Comparison of ENCODE assay signal across 1 cellular context in the genomic region with DNA sequence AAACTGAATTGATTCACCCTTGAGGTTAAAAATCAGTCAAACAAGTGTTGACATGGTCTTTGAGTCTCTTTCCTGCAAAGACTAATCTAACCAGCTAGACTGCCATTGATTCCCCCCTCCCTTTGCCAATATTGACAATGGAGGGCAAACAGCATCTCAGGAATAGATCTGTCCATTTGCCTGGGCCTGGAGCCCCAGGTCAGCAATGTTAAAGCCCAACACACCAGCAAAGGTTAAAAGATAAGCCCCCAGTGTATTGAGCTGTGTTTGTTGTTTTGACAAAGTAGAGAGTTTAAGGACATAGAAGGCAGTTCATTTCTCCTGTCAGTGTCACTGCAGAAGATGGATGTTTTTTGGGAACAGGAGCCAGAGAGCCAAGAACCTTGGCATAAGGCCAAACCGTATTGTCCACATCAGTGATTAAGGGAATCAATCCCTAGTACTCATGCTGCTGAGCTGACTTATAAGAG.
A peak's percentile ranks its signal among the peaks of the same experiment; 100 is the strongest.
TF ChIP-seq lines count a peak whose summit lies in the region.

No MANE protein-coding gene starts in this region.

TF ChIP-seq in HepG2, 621 proteins besides CTCF, POLR2A, EP300 and RAD21 (continued from another document and continues in another):
- TF ChIP-seq, protein P1, sequence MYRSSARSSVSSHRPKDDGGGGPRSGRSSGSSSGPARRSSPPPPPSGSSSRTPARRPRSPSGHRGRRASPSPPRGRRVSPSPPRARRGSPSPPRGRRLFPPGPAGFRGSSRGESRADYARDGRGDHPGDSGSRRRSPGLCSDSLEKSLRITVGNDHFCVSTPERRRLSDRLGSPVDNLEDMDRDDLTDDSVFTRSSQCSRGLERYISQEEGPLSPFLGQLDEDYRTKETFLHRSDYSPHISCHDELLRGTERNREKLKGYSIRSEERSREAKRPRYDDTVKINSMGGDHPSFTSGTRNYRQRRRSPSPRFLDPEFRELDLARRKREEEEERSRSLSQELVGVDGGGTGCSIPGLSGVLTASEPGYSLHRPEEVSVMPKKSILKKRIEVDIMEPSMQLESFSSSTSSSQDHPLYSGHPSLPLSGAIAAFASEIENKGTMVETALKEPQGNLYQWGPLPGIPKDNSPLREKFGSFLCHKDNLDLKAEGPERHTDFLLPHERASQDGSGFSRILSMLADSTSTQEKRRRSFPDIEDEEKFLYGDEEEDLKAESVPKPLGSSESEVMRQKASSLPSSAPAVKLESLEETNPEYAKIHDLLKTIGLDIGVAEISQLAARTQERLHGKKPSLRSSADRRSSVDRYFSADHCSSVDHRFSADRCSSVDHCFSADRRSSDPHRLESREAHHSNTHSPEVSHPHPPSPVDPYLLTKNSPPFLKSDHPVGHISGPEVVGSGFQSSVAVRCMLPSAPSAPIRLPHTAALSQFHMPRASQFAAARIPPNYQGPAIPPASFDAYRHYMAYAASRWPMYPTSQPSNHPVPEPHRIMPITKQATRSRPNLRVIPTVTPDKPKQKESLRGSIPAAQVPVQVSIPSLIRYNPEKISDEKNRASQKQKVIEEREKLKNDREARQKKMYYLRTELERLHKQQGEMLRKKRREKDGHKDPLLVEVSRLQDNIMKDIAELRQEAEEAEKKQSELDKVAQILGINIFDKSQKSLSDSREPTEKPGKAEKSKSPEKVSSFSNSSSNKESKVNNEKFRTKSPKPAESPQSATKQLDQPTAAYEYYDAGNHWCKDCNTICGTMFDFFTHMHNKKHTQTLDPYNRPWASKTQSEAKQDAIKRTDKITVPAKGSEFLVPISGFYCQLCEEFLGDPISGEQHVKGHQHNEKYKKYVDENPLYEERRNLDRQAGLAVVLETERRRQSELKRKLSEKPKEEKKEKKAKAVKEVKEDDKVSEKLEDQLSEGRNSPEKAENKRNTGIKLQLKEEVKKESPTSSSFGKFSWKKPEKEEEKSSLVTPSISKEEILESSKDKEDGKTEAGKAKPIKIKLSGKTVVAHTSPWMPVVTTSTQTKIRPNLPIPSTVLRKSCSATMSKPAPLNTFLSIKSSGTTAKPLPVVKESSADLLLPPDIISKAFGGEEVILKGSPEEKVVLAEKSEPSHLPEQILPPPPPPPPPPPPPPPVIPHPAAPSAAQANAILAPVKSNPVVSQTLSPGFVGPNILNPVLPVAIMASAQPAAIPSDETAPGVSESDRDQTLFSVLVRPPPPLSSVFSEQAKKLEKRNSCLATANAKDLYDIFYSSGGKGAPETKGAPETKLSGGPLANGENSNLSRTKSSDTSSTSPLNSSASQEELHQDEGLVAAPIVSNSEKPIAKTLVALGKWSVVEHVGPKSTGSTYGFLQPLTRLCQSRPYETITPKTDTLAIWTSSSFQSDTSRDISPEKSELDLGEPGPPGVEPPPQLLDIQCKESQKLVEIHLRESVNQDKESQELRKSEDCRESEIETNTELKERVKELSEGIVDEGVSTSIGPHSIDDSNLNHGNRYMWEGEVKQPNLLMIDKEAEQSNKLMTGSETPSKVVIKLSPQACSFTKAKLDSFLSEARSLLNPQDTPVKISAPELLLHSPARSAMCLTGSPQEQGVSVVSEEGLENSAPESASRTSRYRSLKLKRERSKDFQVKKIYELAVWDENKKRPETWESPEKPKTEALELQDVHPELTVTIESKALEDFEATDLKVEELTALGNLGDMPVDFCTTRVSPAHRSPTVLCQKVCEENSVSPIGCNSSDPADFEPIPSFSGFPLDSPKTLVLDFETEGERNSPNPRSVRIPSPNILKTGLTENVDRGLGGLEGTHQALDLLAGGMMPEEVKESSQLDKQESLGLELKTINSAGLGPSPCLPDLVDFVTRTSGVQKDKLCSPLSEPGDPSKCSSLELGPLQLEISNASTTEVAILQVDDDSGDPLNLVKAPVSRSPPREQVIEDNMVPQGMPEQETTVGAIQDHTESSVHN (CRISPR knock-in tag; IDR thresholded peaks at IDR 0.05), result no peak
- no peak for TF ChIP-seq NKX3-1 (CRISPR knock-in tag; IDR thresholded peaks at IDR 0.05)
- TF ChIP-seq, protein P2, sequence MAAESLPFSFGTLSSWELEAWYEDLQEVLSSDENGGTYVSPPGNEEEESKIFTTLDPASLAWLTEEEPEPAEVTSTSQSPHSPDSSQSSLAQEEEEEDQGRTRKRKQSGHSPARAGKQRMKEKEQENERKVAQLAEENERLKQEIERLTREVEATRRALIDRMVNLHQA (CRISPR knock-in tag; IDR thresholded peaks at IDR 0.05), result no peak
- peak; percentile 78; the same call in 1 of the 2 replicates for TF ChIP-seq ZMYM3 (CRISPR knock-in tag; IDR thresholded peaks at IDR 0.05)
- TF ChIP-seq, protein P3, sequence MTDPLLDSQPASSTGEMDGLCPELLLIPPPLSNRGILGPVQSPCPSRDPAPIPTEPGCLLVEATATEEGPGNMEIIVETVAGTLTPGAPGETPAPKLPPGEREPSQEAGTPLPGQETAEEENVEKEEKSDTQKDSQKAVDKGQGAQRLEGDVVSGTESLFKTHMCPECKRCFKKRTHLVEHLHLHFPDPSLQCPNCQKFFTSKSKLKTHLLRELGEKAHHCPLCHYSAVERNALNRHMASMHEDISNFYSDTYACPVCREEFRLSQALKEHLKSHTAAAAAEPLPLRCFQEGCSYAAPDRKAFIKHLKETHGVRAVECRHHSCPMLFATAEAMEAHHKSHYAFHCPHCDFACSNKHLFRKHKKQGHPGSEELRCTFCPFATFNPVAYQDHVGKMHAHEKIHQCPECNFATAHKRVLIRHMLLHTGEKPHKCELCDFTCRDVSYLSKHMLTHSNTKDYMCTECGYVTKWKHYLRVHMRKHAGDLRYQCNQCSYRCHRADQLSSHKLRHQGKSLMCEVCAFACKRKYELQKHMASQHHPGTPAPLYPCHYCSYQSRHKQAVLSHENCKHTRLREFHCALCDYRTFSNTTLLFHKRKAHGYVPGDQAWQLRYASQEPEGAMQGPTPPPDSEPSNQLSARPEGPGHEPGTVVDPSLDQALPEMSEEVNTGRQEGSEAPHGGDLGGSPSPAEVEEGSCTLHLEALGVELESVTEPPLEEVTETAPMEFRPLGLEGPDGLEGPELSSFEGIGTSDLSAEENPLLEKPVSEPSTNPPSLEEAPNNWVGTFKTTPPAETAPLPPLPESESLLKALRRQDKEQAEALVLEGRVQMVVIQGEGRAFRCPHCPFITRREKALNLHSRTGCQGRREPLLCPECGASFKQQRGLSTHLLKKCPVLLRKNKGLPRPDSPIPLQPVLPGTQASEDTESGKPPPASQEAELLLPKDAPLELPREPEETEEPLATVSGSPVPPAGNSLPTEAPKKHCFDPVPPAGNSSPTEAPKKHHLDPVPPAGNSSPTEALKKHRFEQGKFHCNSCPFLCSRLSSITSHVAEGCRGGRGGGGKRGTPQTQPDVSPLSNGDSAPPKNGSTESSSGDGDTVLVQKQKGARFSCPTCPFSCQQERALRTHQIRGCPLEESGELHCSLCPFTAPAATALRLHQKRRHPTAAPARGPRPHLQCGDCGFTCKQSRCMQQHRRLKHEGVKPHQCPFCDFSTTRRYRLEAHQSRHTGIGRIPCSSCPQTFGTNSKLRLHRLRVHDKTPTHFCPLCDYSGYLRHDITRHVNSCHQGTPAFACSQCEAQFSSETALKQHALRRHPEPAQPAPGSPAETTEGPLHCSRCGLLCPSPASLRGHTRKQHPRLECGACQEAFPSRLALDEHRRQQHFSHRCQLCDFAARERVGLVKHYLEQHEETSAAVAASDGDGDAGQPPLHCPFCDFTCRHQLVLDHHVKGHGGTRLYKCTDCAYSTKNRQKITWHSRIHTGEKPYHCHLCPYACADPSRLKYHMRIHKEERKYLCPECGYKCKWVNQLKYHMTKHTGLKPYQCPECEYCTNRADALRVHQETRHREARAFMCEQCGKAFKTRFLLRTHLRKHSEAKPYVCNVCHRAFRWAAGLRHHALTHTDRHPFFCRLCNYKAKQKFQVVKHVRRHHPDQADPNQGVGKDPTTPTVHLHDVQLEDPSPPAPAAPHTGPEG (CRISPR knock-in tag; IDR thresholded peaks at IDR 0.05), result no peak
- TF ChIP-seq ZNF484 (CRISPR knock-in tag; IDR thresholded peaks at IDR 0.05; ENCODE audit: borderline replicate concordance, low read depth), result no peak
- TF ChIP-seq ZSCAN25 (CRISPR knock-in tag; IDR thresholded peaks at IDR 0.05), result peak; percentile 87
- TF ChIP-seq SSRP1 (CRISPR knock-in tag; IDR thresholded peaks at IDR 0.05), result no peak
- TF ChIP-seq, protein P4, sequence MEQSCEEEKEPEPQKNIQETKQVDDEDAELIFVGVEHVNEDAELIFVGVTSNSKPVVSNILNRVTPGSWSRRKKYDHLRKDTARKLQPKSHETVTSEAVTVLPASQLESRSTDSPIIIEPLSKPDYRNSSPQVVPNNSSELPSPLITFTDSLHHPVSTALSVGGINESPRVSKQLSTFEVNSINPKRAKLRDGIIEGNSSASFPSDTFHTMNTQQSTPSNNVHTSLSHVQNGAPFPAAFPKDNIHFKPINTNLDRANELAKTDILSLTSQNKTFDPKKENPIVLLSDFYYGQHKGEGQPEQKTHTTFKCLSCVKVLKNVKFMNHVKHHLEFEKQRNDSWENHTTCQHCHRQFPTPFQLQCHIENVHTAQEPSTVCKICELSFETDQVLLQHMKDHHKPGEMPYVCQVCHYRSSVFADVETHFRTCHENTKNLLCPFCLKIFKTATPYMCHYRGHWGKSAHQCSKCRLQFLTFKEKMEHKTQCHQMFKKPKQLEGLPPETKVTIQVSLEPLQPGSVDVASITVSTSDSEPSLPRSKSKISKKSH (CRISPR knock-in tag; IDR thresholded peaks at IDR 0.05; ENCODE audit: borderline replicate concordance), result no peak
- peak; percentile 66; the same call in 1 of the 2 replicates for TF ChIP-seq ESRRA (CRISPR knock-in tag; IDR thresholded peaks at IDR 0.05; ENCODE audit: low read depth)
- TF ChIP-seq NR3C1 (CRISPR knock-in tag; IDR thresholded peaks at IDR 0.05), result no peak
- TF ChIP-seq HDAC1 (CRISPR knock-in tag; IDR thresholded peaks at IDR 0.05), result peak; percentile 97
- no peak for TF ChIP-seq ZNF234 (CRISPR knock-in tag; conservative IDR thresholded peaks at IDR 0.05)
- peak; percentile 97 for TF ChIP-seq HHEX (CRISPR knock-in tag; IDR thresholded peaks at IDR 0.05)
- TF ChIP-seq ZNF773 (CRISPR knock-in tag; IDR thresholded peaks at IDR 0.05; ENCODE audit: borderline replicate concordance), result no peak
- TF ChIP-seq KLF16 (CRISPR knock-in tag; IDR thresholded peaks at IDR 0.05), result no peak
- no peak for TF ChIP-seq FIP1L1 (IDR thresholded peaks at IDR 0.05; ENCODE audit: borderline replicate concordance, insufficient read depth, low read depth, low read length)
- TF ChIP-seq HNRNPUL1 (IDR thresholded peaks at IDR 0.05; ENCODE audit: low read depth, low read length), result no peak
- no peak for TF ChIP-seq ZNF660 (CRISPR knock-in tag; IDR thresholded peaks at IDR 0.05; ENCODE audit: borderline replicate concordance, low read depth)
- TF ChIP-seq ZNF44 (CRISPR knock-in tag; IDR thresholded peaks at IDR 0.05), result no peak
- 0 out of 2 replicates have a peak, but pooled peaks have one; percentile 17 for TF ChIP-seq NFYC (CRISPR knock-in tag; IDR thresholded peaks at IDR 0.05)
- TF ChIP-seq NFE2L2 (IDR thresholded peaks at IDR 0.05; ENCODE audit: low read length), result no peak
- TF ChIP-seq DNMT3B (CRISPR knock-in tag; conservative IDR thresholded peaks at IDR 0.05), result no peak
- peak; percentile 93 for TF ChIP-seq ZMYM4 (CRISPR knock-in tag; IDR thresholded peaks at IDR 0.05)
- TF ChIP-seq, protein P5, sequence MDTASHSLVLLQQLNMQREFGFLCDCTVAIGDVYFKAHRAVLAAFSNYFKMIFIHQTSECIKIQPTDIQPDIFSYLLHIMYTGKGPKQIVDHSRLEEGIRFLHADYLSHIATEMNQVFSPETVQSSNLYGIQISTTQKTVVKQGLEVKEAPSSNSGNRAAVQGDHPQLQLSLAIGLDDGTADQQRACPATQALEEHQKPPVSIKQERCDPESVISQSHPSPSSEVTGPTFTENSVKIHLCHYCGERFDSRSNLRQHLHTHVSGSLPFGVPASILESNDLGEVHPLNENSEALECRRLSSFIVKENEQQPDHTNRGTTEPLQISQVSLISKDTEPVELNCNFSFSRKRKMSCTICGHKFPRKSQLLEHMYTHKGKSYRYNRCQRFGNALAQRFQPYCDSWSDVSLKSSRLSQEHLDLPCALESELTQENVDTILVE (CRISPR knock-in tag; IDR thresholded peaks at IDR 0.05), result no peak
- no peak for TF ChIP-seq ZNF672 (CRISPR knock-in tag; IDR thresholded peaks at IDR 0.05)
- TF ChIP-seq, protein P6, sequence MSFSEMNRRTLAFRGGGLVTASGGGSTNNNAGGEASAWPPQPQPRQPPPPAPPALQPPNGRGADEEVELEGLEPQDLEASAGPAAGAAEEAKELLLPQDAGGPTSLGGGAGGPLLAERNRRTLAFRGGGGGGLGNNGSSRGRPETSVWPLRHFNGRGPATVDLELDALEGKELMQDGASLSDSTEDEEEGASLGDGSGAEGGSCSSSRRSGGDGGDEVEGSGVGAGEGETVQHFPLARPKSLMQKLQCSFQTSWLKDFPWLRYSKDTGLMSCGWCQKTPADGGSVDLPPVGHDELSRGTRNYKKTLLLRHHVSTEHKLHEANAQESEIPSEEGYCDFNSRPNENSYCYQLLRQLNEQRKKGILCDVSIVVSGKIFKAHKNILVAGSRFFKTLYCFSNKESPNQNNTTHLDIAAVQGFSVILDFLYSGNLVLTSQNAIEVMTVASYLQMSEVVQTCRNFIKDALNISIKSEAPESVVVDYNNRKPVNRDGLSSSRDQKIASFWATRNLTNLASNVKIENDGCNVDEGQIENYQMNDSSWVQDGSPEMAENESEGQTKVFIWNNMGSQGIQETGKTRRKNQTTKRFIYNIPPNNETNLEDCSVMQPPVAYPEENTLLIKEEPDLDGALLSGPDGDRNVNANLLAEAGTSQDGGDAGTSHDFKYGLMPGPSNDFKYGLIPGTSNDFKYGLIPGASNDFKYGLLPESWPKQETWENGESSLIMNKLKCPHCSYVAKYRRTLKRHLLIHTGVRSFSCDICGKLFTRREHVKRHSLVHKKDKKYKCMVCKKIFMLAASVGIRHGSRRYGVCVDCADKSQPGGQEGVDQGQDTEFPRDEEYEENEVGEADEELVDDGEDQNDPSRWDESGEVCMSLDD (CRISPR knock-in tag; IDR thresholded peaks at IDR 0.05; ENCODE audit: borderline replicate concordance), result no peak
- TF ChIP-seq IKZF4 (CRISPR knock-in tag; IDR thresholded peaks at IDR 0.05; ENCODE audit: borderline replicate concordance, low read depth, not compliant biosample characterization), result no peak
- TF ChIP-seq, protein P7, sequence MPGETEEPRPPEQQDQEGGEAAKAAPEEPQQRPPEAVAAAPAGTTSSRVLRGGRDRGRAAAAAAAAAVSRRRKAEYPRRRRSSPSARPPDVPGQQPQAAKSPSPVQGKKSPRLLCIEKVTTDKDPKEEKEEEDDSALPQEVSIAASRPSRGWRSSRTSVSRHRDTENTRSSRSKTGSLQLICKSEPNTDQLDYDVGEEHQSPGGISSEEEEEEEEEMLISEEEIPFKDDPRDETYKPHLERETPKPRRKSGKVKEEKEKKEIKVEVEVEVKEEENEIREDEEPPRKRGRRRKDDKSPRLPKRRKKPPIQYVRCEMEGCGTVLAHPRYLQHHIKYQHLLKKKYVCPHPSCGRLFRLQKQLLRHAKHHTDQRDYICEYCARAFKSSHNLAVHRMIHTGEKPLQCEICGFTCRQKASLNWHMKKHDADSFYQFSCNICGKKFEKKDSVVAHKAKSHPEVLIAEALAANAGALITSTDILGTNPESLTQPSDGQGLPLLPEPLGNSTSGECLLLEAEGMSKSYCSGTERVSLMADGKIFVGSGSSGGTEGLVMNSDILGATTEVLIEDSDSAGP (CRISPR knock-in tag; IDR thresholded peaks at IDR 0.05; ENCODE audit: borderline replicate concordance), result no peak
- TF ChIP-seq SRSF9 (IDR thresholded peaks at IDR 0.05; ENCODE audit: borderline replicate concordance, insufficient read depth, low read depth, low read length, poor library complexity, severe bottlenecking), result no peak
- no peak for TF ChIP-seq ZSCAN22 (CRISPR knock-in tag; IDR thresholded peaks at IDR 0.05)
- no peak for TF ChIP-seq SNRNP70 (IDR thresholded peaks at IDR 0.05; ENCODE audit: low read depth, low read length)
- no peak for TF ChIP-seq ZNF180 (CRISPR knock-in tag; IDR thresholded peaks at IDR 0.05; ENCODE audit: borderline replicate concordance, low read depth)
- no peak for TF ChIP-seq MYNN (CRISPR knock-in tag; IDR thresholded peaks at IDR 0.05; ENCODE audit: low read depth)
